In the genomic region with DNA sequence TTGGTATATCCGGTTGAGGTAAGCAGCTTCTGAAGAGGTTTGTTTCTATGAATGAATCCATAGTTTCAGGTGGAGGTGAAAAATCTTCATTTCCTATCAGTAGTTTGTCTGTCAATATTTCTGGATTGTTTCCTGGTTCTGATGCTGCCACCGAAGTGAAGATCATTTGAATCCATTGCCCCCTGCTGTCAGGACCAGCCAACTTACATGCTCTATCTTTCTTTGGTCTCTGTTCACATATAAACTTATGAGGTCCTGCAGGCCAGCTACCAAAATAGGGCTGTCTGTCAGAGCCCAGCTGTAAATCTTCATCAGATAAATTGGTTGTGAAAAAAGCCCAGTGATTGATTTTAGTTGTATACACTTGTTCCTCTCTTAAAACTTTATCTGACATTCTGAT, we compare ENCODE assay signal across 8 cellular contexts. TPM values are rescaled to one million over a fixed set of nuclear protein-coding genes. Genes with fewer than 3 reads are reported as not detected.
A peak's percentile ranks its signal among the peaks of the same experiment; 100 is the strongest.
DNase-seq lines count a peak whose midpoint lies in the region; ATAC-seq and TF ChIP-seq lines count a peak whose summit lies in the region.

No MANE protein-coding gene starts in this region.

- CTCF ChIA-PET in T-cell (lab: Charles Lee): interaction anchor here (0.8 to 1.6 kb wide), 5 partner anchors 11 to 533 kb away, joined by 3 to 6 read pairs (median 3); a partner anchor contains a TSS

- intact Hi-C loops in uterus (cut with DNase I; ENCODE audit: low total_unique reads): no loop called here

- POLR2A ChIA-PET in T-cell (lab: Charles Lee): no interaction called here

- H3K27me3 Mint-ChIP-seq in T-cell (no peaks in the 10 kb centered on the region), mesothelial cell of epicardium (ENCODE audit: low read depth) (no peaks in the 10 kb centered on the region)

- H3K4me1 Mint-ChIP-seq in T-cell (peaks cover 3 to 5% (median 3%) of the 10 kb centered on the region in 3 donors), mesothelial cell of epicardium (peaks cover 9% of the 10 kb centered on the region)

- TF ChIP-seq POLR2A in uterus (IDR thresholded peaks at IDR 0.05): no peak

- H3K27ac Mint-ChIP-seq in T-cell: peak overlapping the region; percentile 44 to 69
- no peak overlapping the region for H3K27ac Mint-ChIP-seq in mesothelial cell of epicardium

- no peaks in the 10 kb centered on the region for H3K9me3 ChIP-seq in uterus

- H3K4me3 ChIP-seq in fibroblast of pulmonary artery (replicated peaks; ENCODE audit: low read depth, low read length) (no peak overlapping the region), uterus (no peak overlapping the region)

- ATAC-seq in GM18502 (IDR thresholded peaks at IDR 0.05; ENCODE audit: poor library complexity, unreplicated experiment): peak; percentile 74
- ATAC-seq in HG03175 (IDR thresholded peaks at IDR 0.05; ENCODE audit: unreplicated experiment): peak; percentile 76
- ATAC-seq in T-cell (replicated peaks in 1 of 4): peak in 3 of 4 experiments; percentile 63 to 77 (median 72)

- H3K9me3 Mint-ChIP-seq in T-cell: no peaks in the 10 kb centered on the region
- no peaks in the 10 kb centered on the region for H3K9me3 Mint-ChIP-seq in mesothelial cell of epicardium

- H3K4me1 ChIP-seq in uterus: no peaks in the 10 kb centered on the region

- no peaks in the 10 kb centered on the region for H3K36me3 ChIP-seq in uterus

- H3K4me3 Mint-ChIP-seq in T-cell (no peak overlapping the region), mesothelial cell of epicardium (no peak overlapping the region)

- DNase-seq in T-cell (peak in 29 of 34 experiments; percentile 6 to 56 (median 28)), fibroblast of pulmonary artery (ENCODE audit: low read depth) (peak; percentile 17), uterus (no peak), inferior parietal cortex (ENCODE audit: extremely low spot score) (no peak), mesothelial cell of epicardium (ENCODE audit: low spot score in 2 of 2, unreplicated experiment in 2 of 2) (no peak)

- H3K27me3 ChIP-seq in uterus: no peaks in the 10 kb centered on the region

- TF ChIP-seq CTCF in C4-2B (conservative IDR thresholded peaks at IDR 0.05) (peak; percentile 65), fibroblast of pulmonary artery (IDR thresholded peaks at IDR 0.05; ENCODE audit: low read length, missing control alignments) (peak; percentile 19), uterus (IDR thresholded peaks at IDR 0.05) (peak in 3 of 4 experiments; percentile 8 to 33 (median 10)), mesothelial cell of epicardium (IDR thresholded peaks at IDR 0.05; ENCODE audit: unreplicated experiment) (no peak)

- H3K27ac ChIP-seq in C4-2B (no peak overlapping the region), uterus (no peak overlapping the region)

- H3K36me3 Mint-ChIP-seq in T-cell (peaks cover 24% of the 10 kb centered on the region), mesothelial cell of epicardium (peaks cover 3% of the 10 kb centered on the region)

RNA-seq across cellular contexts. Expression of a gene that starts 15.2 kb away (rescaled TPM):
- total RNA-seq in T-cell: 10 to 100 TPM; 37.7 to 59.6 (median 44.0) TPM
- 10 to 100 TPM in 3 of 4 donors, 1 to 10 TPM in 1; 7.4 to 44.1 (median 21.5) TPM for total RNA-seq in uterus
- 12.6 to 13.7 TPM (median 13.4 TPM) in 3 replicates for total RNA-seq in mesothelial cell of epicardium

Comparison
In these comparisons a context has a peak if more than half of its experiments do, and no peak if none do; other contexts are left out.
1. DNase-seq: peak in T-cell (29 of 34) and fibroblast of pulmonary artery (single experiment); none in uterus (0 of 2), inferior parietal cortex (single experiment) and mesothelial cell of epicardium (0 of 2).
2. Peak in every context shown above with its lines, with median percentiles within 50 percentile points of each other: ATAC-seq.